In the genomic region with DNA sequence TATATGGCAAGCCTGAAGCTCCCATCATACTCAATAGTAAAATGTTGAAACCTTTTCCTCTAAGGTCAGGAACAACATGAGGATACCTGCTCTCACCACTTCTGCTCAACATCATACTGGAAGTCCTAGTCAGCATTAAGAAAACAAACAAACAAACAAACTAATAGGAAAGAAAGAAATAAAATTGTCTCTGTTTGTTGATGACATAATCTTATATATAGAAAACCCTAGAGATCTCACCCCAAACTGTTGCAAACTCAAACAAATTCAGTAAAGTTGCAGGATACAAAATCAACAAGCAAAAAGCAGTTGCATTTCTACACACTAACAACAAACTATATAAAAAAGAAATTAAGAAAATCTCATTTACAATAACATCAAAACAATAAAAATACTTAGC, we compare ENCODE assay signal across 12 cellular contexts. TPM values are rescaled to one million over a fixed set of nuclear protein-coding genes. Genes with fewer than 3 reads are reported as not detected.
"Had no signal": no experiment of that assay in that cellular context is flagged by ENCODE, and none has a peak within 500 bp of the region (broad histone marks: within the 10 kb centered on the region; RNA-seq: fewer than 3 reads in every experiment).

No MANE protein-coding gene starts in this region.

- H3K9me3 Mint-ChIP-seq: GM23338, H9 had no signal

- H3K27ac Mint-ChIP-seq: GM23338, H9, HFFc6 had no signal

- H3K27ac ChIP-seq: GM23248 had no signal

- H3K4me2 ChIP-seq: GM23338 had no signal

- H3K4me3 ChIP-seq: GM23248, GM23338, HAP-1 had no signal

- DNase-seq: GM23248, GOT3, H7, H9, HCEC 1CT, HFFc6 had no signal

- ATAC-seq: GM23338, HCT116 had no signal

- H3K9me3 ChIP-seq: HAP-1 had no signal

- H2AFZ ChIP-seq: GM23248, GM23338 had no signal

- H3K9ac ChIP-seq: GM23248 had no signal

- H3K4me3 Mint-ChIP-seq: GM23338, H9, HFFc6 had no signal

- FAIRE-seq: H1, H54 had no signal

- H3K4me1 ChIP-seq: HAP-1 had no signal

- H3K36me3 ChIP-seq: HAP-1 had no signal

RNA-seq across cellular contexts. Expression of a gene that starts 20.5 kb away (rescaled TPM):
- total RNA-seq: GM23248, GM23338, H1, H4, H7, H9, HFFc6 had no signal
- polyA plus RNA-seq: GM23248, GM23338, H1 had no signal

RNA-seq across cellular contexts. Expression of a gene that starts 54.2 kb away (rescaled TPM):
- total RNA-seq: GM23248, H1, H4, HFFc6 had no signal
- polyA plus RNA-seq: GM23248 had no signal
